2 cellular contexts compared by ENCODE assay signal in genomic region chr21:36111238-36111637, GRCh38.
TF ChIP-seq lines count a peak whose summit lies in the region.

No MANE protein-coding gene starts in this region.

TF ChIP-seq in WTC11, 78 proteins besides CTCF, POLR2A, EP300 and RAD21:
- TF ChIP-seq TCF7 (CRISPR knock-in tag; IDR thresholded peaks at IDR 0.05; ENCODE audit: low read depth) (no peak), NFATC4 (CRISPR knock-in tag; IDR thresholded peaks at IDR 0.05) (no peak), JAZF1 (CRISPR knock-in tag; IDR thresholded peaks at IDR 0.05) (no peak), GRHL2 (CRISPR knock-in tag; IDR thresholded peaks at IDR 0.05; ENCODE audit: insufficient replicate concordance, severe bottlenecking) (no peak), ZNF317 (CRISPR knock-in tag; IDR thresholded peaks at IDR 0.05; ENCODE audit: borderline replicate concordance, low read depth) (no peak), FOXP1 (CRISPR knock-in tag; IDR thresholded peaks at IDR 0.05; ENCODE audit: borderline replicate concordance) (no peak), GABPB1 (CRISPR knock-in tag; IDR thresholded peaks at IDR 0.05) (no peak), FOXP4 (CRISPR knock-in tag; IDR thresholded peaks at IDR 0.05) (no peak), ZNF512 (CRISPR knock-in tag; IDR thresholded peaks at IDR 0.05; ENCODE audit: borderline replicate concordance) (no peak), ZNF263 (CRISPR knock-in tag; IDR thresholded peaks at IDR 0.05; ENCODE audit: low read depth) (no peak), E2F1 (CRISPR knock-in tag; IDR thresholded peaks at IDR 0.05) (no peak), IRF1 (CRISPR knock-in tag; IDR thresholded peaks at IDR 0.05) (no peak), HMGA2 (CRISPR knock-in tag; IDR thresholded peaks at IDR 0.05) (no peak), USF1 (CRISPR knock-in tag; IDR thresholded peaks at IDR 0.05) (no peak), ZBTB21 (CRISPR knock-in tag; IDR thresholded peaks at IDR 0.05; ENCODE audit: borderline replicate concordance) (no peak), ATF3 (CRISPR knock-in tag; conservative IDR thresholded peaks at IDR 0.05) (no peak), ZNF671 (CRISPR knock-in tag; IDR thresholded peaks at IDR 0.05) (no peak), ZMAT4 (CRISPR knock-in tag; IDR thresholded peaks at IDR 0.05) (no peak)

TF ChIP-seq in HepG2, 621 proteins besides CTCF, POLR2A, EP300 and RAD21:
- no peak for TF ChIP-seq RELA (CRISPR knock-in tag; IDR thresholded peaks at IDR 0.05)
- no peak for TF ChIP-seq E2F5 (CRISPR knock-in tag; conservative IDR thresholded peaks at IDR 0.05)
- TF ChIP-seq ATF4 (CRISPR knock-in tag; IDR thresholded peaks at IDR 0.05), result no peak
- no peak for TF ChIP-seq ZNF230 (CRISPR knock-in tag; IDR thresholded peaks at IDR 0.05)
TF ChIP-seq in HepG2: peak in this region for 0.
